ENCODE assay signal across 35 cellular contexts in genomic region chr1:37259019-37259418, GRCh38.
DNase-seq lines count a peak whose midpoint lies in the region; ATAC-seq, FAIRE-seq and TF ChIP-seq lines count a peak whose summit lies in the region.
"Had no signal": no experiment of that assay in that cellular context is flagged by ENCODE, and none has a peak within 500 bp of the region (broad histone marks: within the 10 kb centered on the region; RNA-seq: fewer than 3 reads in every experiment).

No MANE protein-coding gene starts in this region.

- no peaks in the 10 kb centered on the region for H3F3A ChIP-seq in SK-N-SH (replicated peaks; ENCODE audit: insufficient read depth)

- H3K4me3 Mint-ChIP-seq in nephron progenitor cell = no peak overlapping the region
- H3K4me3 Mint-ChIP-seq in T-helper 17 cell = no peak overlapping the region
- H3K4me3 Mint-ChIP-seq: B cell; CD14-positive monocyte; CD4-positive, alpha-beta memory T cell; CD4-positive, alpha-beta T cell; CD4-positive, CD25-positive, alpha-beta regulatory T cell; CD8-positive, alpha-beta memory T cell; CD8-positive, alpha-beta T cell had no signal

- H3K4me2 ChIP-seq in SK-N-SH = no peak overlapping the region
- H3K4me2 ChIP-seq in K562 (ENCODE audit: insufficient read depth, low read length) = no peak overlapping the region
- H3K4me2 ChIP-seq: A549; BLaER1; BLaER1 treated with 17β-estradiol and CSF1 and Interleukin-3, amounts not matched to agents 10 nM and 100 nM had no signal

- H3K27me3 Mint-ChIP-seq in nephron progenitor cell (ENCODE audit: low read depth, poor library complexity) (peaks cover 68% of the 10 kb centered on the region), T-helper 17 cell (peaks cover 65% of the 10 kb centered on the region)

- H3K36me3 ChIP-seq in SK-N-SH (replicated peaks in 1 of 2; ENCODE audit: control insufficient read depth in 1 of 2, insufficient read depth in 2 of 2, low read length in 1 of 2) (no peaks in the 10 kb centered on the region), K562 (ENCODE audit: control insufficient read depth, insufficient read depth, low read length) (no peaks in the 10 kb centered on the region), transverse colon (no peaks in the 10 kb centered on the region)
- H3K36me3 ChIP-seq: BE2C; BLaER1; BLaER1 treated with 17β-estradiol and CSF1 and Interleukin-3, amounts not matched to agents 10 nM and 100 nM had no signal

- no peaks in the 10 kb centered on the region for H3K27me3 ChIP-seq in SK-N-SH (ENCODE audit: insufficient read depth)
- H3K27me3 ChIP-seq in K562 (ENCODE audit: control insufficient read depth in 2 of 2, insufficient read depth in 2 of 2, low read length in 2 of 2) = peaks cover 0 to 5% of the 10 kb centered on the region in 2 experiments; a peak in 1 of 5 replicates
- peaks cover 46% of the 10 kb centered on the region for H3K27me3 ChIP-seq in transverse colon
- H3K27me3 ChIP-seq: BE2C had no signal

- H3K9me3 ChIP-seq in SK-N-SH (no peaks in the 10 kb centered on the region), K562 (replicated peaks; ENCODE audit: control insufficient read depth, insufficient read depth, low read depth, low read length) (no peaks in the 10 kb centered on the region), transverse colon (no peaks in the 10 kb centered on the region), T-helper 17 cell (ENCODE audit: control insufficient read depth, low read length, poor library complexity, severe bottlenecking) (no peaks in the 10 kb centered on the region)
- H3K9me3 ChIP-seq: A549, BE2C, BLaER1, Caco-2 had no signal

- POLR2A ChIA-PET in SK-N-SH (lab: Yijun Ruan, JAX) (no interaction called here), K562 (lab: Yijun Ruan, JAX) (interaction anchor here (0.6 to 0.9 kb wide), 3 partner anchors 10 to 56 kb away, joined by 3 to 4 read pairs (median 4); no protein-coding TSS in a partner anchor)

- no peak overlapping the region for H3K4me3 ChIP-seq in SK-N-SH (ENCODE audit: low read depth in 2 of 2, low read length in 1 of 2)
- no peak overlapping the region for H3K4me3 ChIP-seq in K562
- H3K4me3 ChIP-seq in transverse colon = no peak overlapping the region
- H3K4me3 ChIP-seq: A549; BLaER1; BLaER1 treated with 17β-estradiol and CSF1 and Interleukin-3, amounts not matched to agents 10 nM and 100 nM had no signal

- TF ChIP-seq POLR2A in K562 (conservative IDR thresholded peaks at IDR 0.05) = no peak
- TF ChIP-seq POLR2A in transverse colon (IDR thresholded peaks at IDR 0.05) = no peak

- TF ChIP-seq CTCF in SK-N-SH (IDR thresholded peaks at IDR 0.05) = no peak
- no peak for TF ChIP-seq CTCF in K562 (IDR thresholded peaks at IDR 0.05 in 2 of 3, conservative IDR thresholded peaks at IDR 0.05 in 1 of 3; ENCODE audit: insufficient read depth in 2 of 3, low read depth in 1 of 3, low read length in 3 of 3)
- no peak for TF ChIP-seq CTCF in nephron progenitor cell (IDR thresholded peaks at IDR 0.05)
- no peak for TF ChIP-seq CTCF in transverse colon (IDR thresholded peaks at IDR 0.05)

- no TSS peak for BruUV-seq in K562 (replicated peaks; lab: Mats Ljungman, UMichigan)

- no peaks in the 10 kb centered on the region for H3K9me2 ChIP-seq in SK-N-SH

- no peaks in the 10 kb centered on the region for H3K79me2 ChIP-seq in SK-N-SH (ENCODE audit: insufficient read depth)
- no peaks in the 10 kb centered on the region for H3K79me2 ChIP-seq in K562 (ENCODE audit: control insufficient read depth, insufficient read depth, low read length)

- H3K9me1 ChIP-seq in K562 (ENCODE audit: control insufficient read depth, insufficient read depth, low read length) = no peaks in the 10 kb centered on the region

- no peak for DNase-seq in SK-N-SH
- no peak for DNase-seq in GM19239 (ENCODE audit: insufficient read length, low spot score)
- no peak for DNase-seq in K562 (ENCODE audit: extremely low read depth in 1 of 4, low spot score in 3 of 4)
- DNase-seq in nephron progenitor cell = no peak
- no peak for DNase-seq in transverse colon
- DNase-seq in T-helper 17 cell = no peak
- DNase-seq: 8988T; ACHN; AML-193; C1 segment of cervical spinal cord; Caco-2; Calu3; CD4-positive, alpha-beta memory T cell; CD4-positive, alpha-beta T cell; CD4-positive, CD25-positive, alpha-beta regulatory T cell; CD8-positive, alpha-beta memory T cell; CD8-positive, alpha-beta T cell; COR-L47; DMS 273 treated with DMSO at 0.1 percent for 48 hours; DMS153; DMS53; DND-41; EL had no signal

- peak overlapping the region; percentile 4 for H3K27ac Mint-ChIP-seq in nephron progenitor cell
- no peak overlapping the region for H3K27ac Mint-ChIP-seq in T-helper 17 cell
- H3K27ac Mint-ChIP-seq: B cell; CD4-positive, alpha-beta memory T cell; CD4-positive, alpha-beta T cell; CD4-positive, CD25-positive, alpha-beta regulatory T cell; CD8-positive, alpha-beta memory T cell; CD8-positive, alpha-beta T cell had no signal

- H4K20me1 ChIP-seq in SK-N-SH (ENCODE audit: insufficient read depth) = no peaks in the 10 kb centered on the region
- H4K20me1 ChIP-seq in K562 (replicated peaks; ENCODE audit: control insufficient read depth, insufficient read depth, low read length) = peaks cover 12% of the 10 kb centered on the region

- H3K4me1 Mint-ChIP-seq in nephron progenitor cell (no peaks in the 10 kb centered on the region), T-helper 17 cell (peaks cover 2% of the 10 kb centered on the region)
- H3K4me1 Mint-ChIP-seq: B cell; CD14-positive monocyte; CD4-positive, CD25-positive, alpha-beta regulatory T cell; CD8-positive, alpha-beta memory T cell had no signal

- H3K9ac ChIP-seq in SK-N-SH (no peak overlapping the region), K562 (ENCODE audit: insufficient read depth in 1 of 2, low read depth in 2 of 2, low read length in 2 of 2) (no peak overlapping the region)
- H3K9ac ChIP-seq: BLaER1; BLaER1 treated with 17β-estradiol and CSF1 and Interleukin-3, amounts not matched to agents 10 nM and 100 nM had no signal

- TF ChIP-seq EP300 in SK-N-SH (IDR thresholded peaks at IDR 0.05; ENCODE audit: borderline replicate concordance in 1 of 2, low read depth in 1 of 2, low read length in 1 of 2) (no peak), K562 (IDR thresholded peaks at IDR 0.05; ENCODE audit: low read length) (no peak), transverse colon (IDR thresholded peaks at IDR 0.05; ENCODE audit: low read depth) (no peak)

- in situ Hi-C loops in K562 (cut with MboI) = no loop called here
- in situ Hi-C loops in transverse colon (cut with MboI; ENCODE audit: low pct_ligation_motif_present in 1 of 4, low pct_unique_long_range_greater_than_20kb in 1 of 4, low sequenced_read_pairs in 3 of 4) = no loop called here

- H3K36me3 Mint-ChIP-seq in nephron progenitor cell (ENCODE audit: low read depth) (no peaks in the 10 kb centered on the region), T-helper 17 cell (ENCODE audit: low read depth) (peaks cover 2% of the 10 kb centered on the region)
- H3K36me3 Mint-ChIP-seq: CD14-positive monocyte; CD4-positive, CD25-positive, alpha-beta regulatory T cell; CD8-positive, alpha-beta memory T cell; CD8-positive, alpha-beta T cell had no signal

- H2AFZ ChIP-seq in SK-N-SH (ENCODE audit: low read depth) = no peak overlapping the region
- no peak overlapping the region for H2AFZ ChIP-seq in K562 (ENCODE audit: low read depth, low read length)

- TF ChIP-seq RAD21 in SK-N-SH (IDR thresholded peaks at IDR 0.05; ENCODE audit: low read length) (no peak), K562 (CRISPR knock-in tag; conservative IDR thresholded peaks at IDR 0.05 in 1 of 2, IDR thresholded peaks at IDR 0.05 in 1 of 2) (no peak)

- WGBS in SK-N-SH (ENCODE audit: low lambda C conversion rate) = 3% methylated on average over 2 of the region's 2 CpGs
- 0% methylated on average over 2 of the region's 2 CpGs for WGBS in K562 (ENCODE audit: insufficient coverage, low coverage, missing lambda C conversion rate)
- 67 to 75% methylated on average over 2 of the region's 2 CpGs for WGBS in transverse colon (ENCODE audit: low coverage in 1 of 2), 2 donors

- H3K9me3 Mint-ChIP-seq in nephron progenitor cell = no peaks in the 10 kb centered on the region
- H3K9me3 Mint-ChIP-seq: CD4-positive, alpha-beta T cell; CD8-positive, alpha-beta T cell had no signal

- no peak for ATAC-seq in SK-N-SH treated with all-trans-retinoic acid at 6 μM for 48 hours
- no peak for ATAC-seq in K562
- no peak for ATAC-seq in T-helper 17 cell
- no peak for ATAC-seq in HG03520 (IDR thresholded peaks at IDR 0.05; ENCODE audit: unreplicated experiment)
- ATAC-seq: A549; CD8-positive, alpha-beta T cell had no signal

- CTCF ChIA-PET in SK-N-SH (lab: Yijun Ruan, JAX) = interaction anchor here (0.9 to 1.9 kb wide), 4 partner anchors 8 to 705 kb away, joined by 3 to 9 read pairs (median 3); no protein-coding TSS in a partner anchor
- CTCF ChIA-PET in K562 (lab: Yijun Ruan, JAX; ENCODE audit: low intra/inter-chr PET ratio) = no interaction called here

- FAIRE-seq in GM19239 (lab: Jason Lieb, UNC) = peak; percentile 52
- no peak for FAIRE-seq in K562 (lab: Jason Lieb, UNC)
- FAIRE-seq: A204.1, A549, D721Med had no signal

- H3K27ac ChIP-seq in SK-N-SH (ENCODE audit: low read depth in 2 of 2, low read length in 1 of 2) (peak overlapping the region in 1 of 2 experiments; percentile 86; a peak in 1 of 4 replicates), K562 (ENCODE audit: extremely low read depth, low read depth, low read length) (no peak overlapping the region), transverse colon (no peak overlapping the region)
- H3K27ac ChIP-seq: 22Rv1; A549; BLaER1; BLaER1 treated with 17β-estradiol and CSF1 and Interleukin-3, amounts not matched to agents 10 nM and 100 nM; C4-2B had no signal

- intact Hi-C loops in K562 (cut with micrococcal nuclease) = no loop called here
- intact Hi-C loops in transverse colon (cut with DNase I; ENCODE audit: low total_unique reads) = no loop called here

- H3K4me1 ChIP-seq in SK-N-SH (ENCODE audit: control insufficient read depth in 1 of 2, insufficient read depth in 2 of 2, low read depth in 1 of 2, low read length in 1 of 2) (peaks cover 0 to 27% of the 10 kb centered on the region in 2 experiments; a peak in 1 of 4 replicates), K562 (replicated peaks in 1 of 2; ENCODE audit: control insufficient read depth in 2 of 2, insufficient read depth in 2 of 2, low read length in 2 of 2) (no peaks in the 10 kb centered on the region), transverse colon (no peaks in the 10 kb centered on the region)
- H3K4me1 ChIP-seq: BLaER1; BLaER1 treated with 17β-estradiol and CSF1 and Interleukin-3, amounts not matched to agents 10 nM and 100 nM; Caco-2 had no signal

TF ChIP-seq in SK-N-SH treated with all-trans-retinoic acid at 6 μM for 48 hours, 23 proteins besides CTCF, POLR2A, EP300 and RAD21:
- peak; percentile 100 for TF ChIP-seq ZNF70 (CRISPR knock-in tag; IDR thresholded peaks at IDR 0.05)
- no peak for TF ChIP-seq ZC3H10 (CRISPR knock-in tag; IDR thresholded peaks at IDR 0.05)

TF ChIP-seq in SK-N-SH, 30 proteins besides CTCF, POLR2A, EP300 and RAD21 (continues in another document):
- TF ChIP-seq POLR2AphosphoS5 (IDR thresholded peaks at IDR 0.05; ENCODE audit: low read depth, low read length) (no peak), YY1 (IDR thresholded peaks at IDR 0.05; ENCODE audit: low read depth) (no peak), RCOR1 (IDR thresholded peaks at IDR 0.05; ENCODE audit: low read length) (no peak)

TF ChIP-seq in K562, 482 proteins besides CTCF, POLR2A, EP300 and RAD21 (continues in another document):
- TF ChIP-seq HNRNPH1 (optimal IDR thresholded peaks at IDR 0.05; ENCODE audit: low read depth, low read length) (no peak), SMARCA5 (IDR thresholded peaks at IDR 0.05) (peak; percentile 21; the same call in 1 of the 2 replicates)
